11 cellular contexts compared by ENCODE assay signal in genomic region chr7:155258233-155258575, GRCh38. TPM values are rescaled to one million over a fixed set of nuclear protein-coding genes. Genes with fewer than 3 reads are reported as not detected.
DNase-seq lines count a peak whose midpoint lies in the region; FAIRE-seq and TF ChIP-seq lines count a peak whose summit lies in the region.
"Had no signal": no experiment of that assay in that cellular context is flagged by ENCODE, and none has a peak within 500 bp of the region (broad histone marks: within the 10 kb centered on the region; RNA-seq: fewer than 3 reads in every experiment).

No MANE protein-coding gene starts in this region.

- no peak overlapping the region for H3K9ac ChIP-seq in keratinocyte (ENCODE audit: control insufficient read depth, extremely low read depth, insufficient read depth, low read length)

- H3K27me3 Mint-ChIP-seq in endothelial cell (ENCODE audit: unreplicated experiment), result peaks cover 2% of the 10 kb centered on the region

- no peak for TF ChIP-seq POLR2A in breast epithelium (IDR thresholded peaks at IDR 0.05)
- TF ChIP-seq POLR2A in transverse colon (IDR thresholded peaks at IDR 0.05), result no peak

- peak; percentile 81 for FAIRE-seq in keratinocyte (lab: Jason Lieb, UNC)
- FAIRE-seq in small intestine (lab: Jason Lieb, UNC), result no peak
- FAIRE-seq: endometrium had no signal

- H3K9me1 ChIP-seq in keratinocyte (ENCODE audit: control insufficient read depth, extremely low read depth, insufficient read depth, low read length), result no peaks in the 10 kb centered on the region

- no peak for TF ChIP-seq EP300 in transverse colon (IDR thresholded peaks at IDR 0.05; ENCODE audit: low read depth)

- H3K4me3 ChIP-seq in breast epithelium (peak overlapping the region in 2 of 3 donors; percentile 18 to 59), keratinocyte (ENCODE audit: control insufficient read depth in 2 of 3, extremely low read depth in 1 of 3, insufficient read depth in 2 of 3, low read depth in 1 of 3, low read length in 3 of 3) (no peak overlapping the region), transverse colon (no peak overlapping the region), small intestine (ENCODE audit: low read depth in 1 of 2, low read length in 2 of 2) (no peak overlapping the region)

- H3K27ac ChIP-seq in breast epithelium (peak overlapping the region; percentile 92 to 95), keratinocyte (ENCODE audit: control insufficient read depth, insufficient read depth, low read length) (no peak overlapping the region), transverse colon (peak overlapping the region in 3 of 4 donors; percentile 22 to 71 (median 53)), small intestine (ENCODE audit: low read depth in 1 of 2, low read length in 1 of 2) (no peak overlapping the region)

- no peak overlapping the region for H3K4me3 Mint-ChIP-seq in endothelial cell (ENCODE audit: unreplicated experiment)
- H3K4me3 Mint-ChIP-seq: activated CD8-positive, alpha-beta T cell treated with anti-CD3 and anti-CD28 coated beads for 36 hours had no signal

- 63 to 80% methylated on average over 1 to 3 of the region's 3 CpGs for WGBS in transverse colon (ENCODE audit: low coverage in 1 of 2), 2 donors
- WGBS in small intestine, 3 donors, result 52 to 72% (median 64%) methylated on average over 3 of the region's 3 CpGs

- no peak overlapping the region for H3K4me2 ChIP-seq in keratinocyte (ENCODE audit: control insufficient read depth, extremely low read depth, insufficient read depth, low read depth, low read length)

- H3K36me3 ChIP-seq in breast epithelium, result no peaks in the 10 kb centered on the region
- no peaks in the 10 kb centered on the region for H3K36me3 ChIP-seq in keratinocyte (ENCODE audit: control insufficient read depth in 2 of 2, extremely low read depth in 1 of 2, insufficient read depth in 2 of 2, low read length in 2 of 2)
- no peaks in the 10 kb centered on the region for H3K36me3 ChIP-seq in transverse colon
- H3K36me3 ChIP-seq in small intestine (ENCODE audit: control insufficient read depth in 2 of 2, insufficient read depth in 2 of 2, low read length in 2 of 2), result no peaks in the 10 kb centered on the region

- H3K9me3 Mint-ChIP-seq in endothelial cell (ENCODE audit: unreplicated experiment), result no peaks in the 10 kb centered on the region
- H3K9me3 Mint-ChIP-seq: activated CD8-positive, alpha-beta T cell treated with anti-CD3 and anti-CD28 coated beads for 36 hours had no signal

- H4K20me1 ChIP-seq in keratinocyte (ENCODE audit: control insufficient read depth, extremely low read depth, insufficient read depth, low read length), result no peaks in the 10 kb centered on the region

- in situ Hi-C loops in transverse colon (cut with MboI; ENCODE audit: low pct_ligation_motif_present in 1 of 4, low pct_unique_long_range_greater_than_20kb in 1 of 4, low sequenced_read_pairs in 3 of 4), result no loop called here

- H3K79me2 ChIP-seq in keratinocyte (ENCODE audit: control insufficient read depth, insufficient read depth, low read length), result no peaks in the 10 kb centered on the region

- intact Hi-C loops in breast epithelium (cut with DNase I; ENCODE audit: low total_unique reads) (no loop called here), transverse colon (cut with DNase I; ENCODE audit: low total_unique reads) (no loop called here)

- H3K27ac Mint-ChIP-seq in endothelial cell (ENCODE audit: unreplicated experiment), result no peak overlapping the region
- H3K27ac Mint-ChIP-seq: activated CD8-positive, alpha-beta T cell treated with anti-CD3 and anti-CD28 coated beads for 36 hours had no signal

- DNase-seq in LHCN-M2 (ENCODE audit: low read depth) (peak; percentile 97), breast epithelium (ENCODE audit: low spot score in 2 of 2) (peak in 1 of 2 donors; percentile 80), keratinocyte (ENCODE audit: low read depth, low spot score) (peak; percentile 32), transverse colon (no peak), endothelial cell (ENCODE audit: low spot score) (no peak), small intestine (no peak), NCI-H526 (lab: John Stamatoyannopoulos, UW) (no peak)
- DNase-seq in activated T-cell treated with anti-CD3 and anti-CD28 coated beads, Interleukin-2, amount 50 U/mL, for 48 hours, result no peak
- DNase-seq: activated CD8-positive, alpha-beta T cell treated with anti-CD3 and anti-CD28 coated beads for 36 hours; NCI-H774 had no signal

- no peak overlapping the region for H2AFZ ChIP-seq in keratinocyte (ENCODE audit: control insufficient read depth, low read length)

- no peaks in the 10 kb centered on the region for H3K27me3 ChIP-seq in breast epithelium
- peaks cover 6% of the 10 kb centered on the region for H3K27me3 ChIP-seq in keratinocyte (ENCODE audit: control insufficient read depth, extremely low read depth, insufficient read depth, low read length)
- H3K27me3 ChIP-seq in transverse colon, result no peaks in the 10 kb centered on the region
- H3K27me3 ChIP-seq in small intestine (ENCODE audit: control insufficient read depth in 2 of 2, insufficient read depth in 2 of 2, low read length in 2 of 2), result peaks cover 0 to 2% of the 10 kb centered on the region in 2 donors

- H3K9me3 ChIP-seq in breast epithelium (no peaks in the 10 kb centered on the region), keratinocyte (ENCODE audit: control insufficient read depth, low read depth, low read length) (no peaks in the 10 kb centered on the region), transverse colon (no peaks in the 10 kb centered on the region), small intestine (ENCODE audit: control insufficient read depth, low read depth) (no peaks in the 10 kb centered on the region)

- no peaks in the 10 kb centered on the region for H3K36me3 Mint-ChIP-seq in endothelial cell (ENCODE audit: low read depth, unreplicated experiment)

- H3K4me1 ChIP-seq in breast epithelium (peaks cover 0 to 9% of the 10 kb centered on the region in 2 donors), keratinocyte (ENCODE audit: control insufficient read depth, extremely low read depth, insufficient read depth, low read length) (peaks cover 6% of the 10 kb centered on the region), transverse colon (peaks cover 0 to 4% (median 0%) of the 10 kb centered on the region in 4 donors), small intestine (ENCODE audit: control insufficient read depth in 2 of 2, insufficient read depth in 1 of 2, low read depth in 1 of 2, low read length in 1 of 2) (peaks cover 0 to 3% of the 10 kb centered on the region in 2 donors)

- dilution Hi-C loops in keratinocyte (cut with MboI; ENCODE audit: extremely low pct_ligation_motif_present, low sequenced_read_pairs), result no loop called here

- TF ChIP-seq CTCF in breast epithelium (IDR thresholded peaks at IDR 0.05), result no peak
- TF ChIP-seq CTCF in keratinocyte (optimal IDR thresholded peaks at IDR 0.05 in 1 of 3, IDR thresholded peaks at IDR 0.05 in 1 of 3, conservative IDR thresholded peaks at IDR 0.05 in 1 of 3; ENCODE audit: extremely low read depth in 1 of 3, insufficient read depth in 2 of 3, low read length in 3 of 3), result no peak
- TF ChIP-seq CTCF in transverse colon (IDR thresholded peaks at IDR 0.05), result no peak
- no peak for TF ChIP-seq CTCF in endothelial cell (IDR thresholded peaks at IDR 0.05; ENCODE audit: unreplicated experiment)

- no peaks in the 10 kb centered on the region for H3K4me1 Mint-ChIP-seq in endothelial cell (ENCODE audit: unreplicated experiment)

RNA-seq across cellular contexts. Expression of gene INSIG1, which starts 39.5 kb away (rescaled TPM):
- total RNA-seq in LHCN-M2 (2014; rRNA removed) (84.6 and 105 TPM in 2 replicates), breast epithelium (10 to 100 TPM; 37.0 to 89.6 (median 66.0) TPM), transverse colon (10 to 100 TPM; 28.7 to 65.5 (median 45.0) TPM), endothelial cell (ENCODE audit: unreplicated experiment) (53.1 TPM)
- polyA plus RNA-seq in LHCN-M2 (2012), result 63.1 TPM
- polyA plus RNA-seq in keratinocyte (62.2 to 115 TPM (median 104 TPM) in 3 replicates), small intestine (10 to 100 TPM in 1 of 3 donors, 1 to 10 TPM in 2; 5.8 to 70.1 (median 9.2) TPM)
- 45.2 TPM for polyA plus RNA-seq in keratinocyte (2011; ENCODE audit: low read depth)
- polyA plus RNA-seq in keratinocyte (2011; cell fraction: cytosol; rRNA removed), result 56.1 and 81.7 TPM in 2 replicates
- 98.9 and 108 TPM in 2 replicates for polyA plus RNA-seq in keratinocyte (2011; cell fraction: nucleus; rRNA removed)
- 40.6 and 90.7 TPM in 2 replicates for polyA plus RNA-seq in keratinocyte (2012; ENCODE audit: low replicate concordance)
- 68.5 to 127 TPM (median 102 TPM) in 3 replicates for polyA minus RNA-seq in keratinocyte
- 89.0 TPM for polyA minus RNA-seq in keratinocyte (2011; cell fraction: cytosol; rRNA and poly(A)+ RNA removed)
- polyA minus RNA-seq in keratinocyte (2011; cell fraction: nucleus; rRNA and poly(A)+ RNA removed), result 118 and 127 TPM in 2 replicates

Comparison
In these comparisons a context has a peak if more than half of its experiments do, and no peak if none do; other contexts are left out.
1. DNase-seq: peak in LHCN-M2 (single experiment) and keratinocyte (single experiment); none in transverse colon (single experiment), endothelial cell (single experiment), activated T-cell treated with anti-CD3 and anti-CD28 coated beads, Interleukin-2, amount 50 U/mL, for 48 hours (0 of 2), small intestine (single experiment) and NCI-H526 (0 of 2).
2. H3K27ac ChIP-seq: peak in breast epithelium (2 of 2) and transverse colon (3 of 4); none in keratinocyte (single experiment) and small intestine (0 of 2).
3. H3K4me3 ChIP-seq: peak in breast epithelium (2 of 3); none in keratinocyte (0 of 3), transverse colon (0 of 4) and small intestine (0 of 2).